In the genomic region with DNA sequence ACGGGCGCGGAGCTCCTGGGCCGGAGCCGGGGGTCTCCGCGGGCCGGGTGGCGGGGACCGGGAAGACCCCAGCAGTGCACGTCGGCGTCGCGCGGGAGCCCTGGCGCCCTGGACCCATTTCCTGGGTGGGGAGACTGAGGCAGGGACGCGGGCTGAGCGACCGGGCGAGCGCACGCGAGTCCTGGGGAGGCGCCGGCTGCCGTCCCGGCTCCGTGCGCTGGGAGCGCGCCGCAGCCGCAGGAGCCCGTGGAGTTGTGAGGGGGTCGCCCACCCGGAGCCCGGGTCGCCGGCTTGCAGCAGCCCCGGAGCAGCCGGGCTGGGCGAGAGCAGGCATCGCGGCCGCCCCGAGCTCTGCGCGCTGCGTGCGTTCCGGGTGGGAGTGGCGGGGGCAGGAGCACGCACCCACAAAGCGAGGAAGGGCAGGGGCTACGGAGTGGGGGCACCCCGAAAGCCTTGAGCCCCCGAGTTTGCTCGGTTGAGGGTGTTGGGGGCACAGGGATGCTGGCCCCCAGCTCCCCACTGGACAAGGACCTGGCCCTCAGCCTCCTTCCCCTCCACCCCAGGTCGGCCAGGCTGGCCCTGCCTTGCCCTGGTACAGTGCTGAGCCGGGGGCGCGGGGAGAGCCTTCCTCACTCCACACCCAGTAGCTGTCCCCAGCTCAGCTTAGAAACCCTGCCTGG, we compare ENCODE assay signal across 8 cellular contexts. TPM values are rescaled to one million over a fixed set of nuclear protein-coding genes. Genes with fewer than 3 reads are reported as not detected.
DNase-seq lines count a peak whose midpoint lies in the region; ATAC-seq, FAIRE-seq and TF ChIP-seq lines count a peak whose summit lies in the region.

No MANE protein-coding gene starts in this region.

- H3K79me2 ChIP-seq in keratinocyte (ENCODE audit: control insufficient read depth, insufficient read depth, low read length) = no peaks in the 10 kb centered on the region

- no peaks in the 10 kb centered on the region for H3K9me1 ChIP-seq in keratinocyte (ENCODE audit: control insufficient read depth, extremely low read depth, insufficient read depth, low read length)

- TF ChIP-seq EP300 in suprapubic skin (IDR thresholded peaks at IDR 0.05) = no peak

- H3K9ac ChIP-seq in keratinocyte (ENCODE audit: control insufficient read depth, extremely low read depth, insufficient read depth, low read length) = peak overlapping the region; percentile 41

- H3K27me3 ChIP-seq in BE2C (peaks cover 47% of the 10 kb centered on the region), keratinocyte (ENCODE audit: control insufficient read depth, extremely low read depth, insufficient read depth, low read length) (peaks cover 42% of the 10 kb centered on the region), suprapubic skin (peaks cover 68% of the 10 kb centered on the region)

- H3K4me3 ChIP-seq in BE2C (ENCODE audit: low read depth, low read length) (peak overlapping the region; percentile 19), keratinocyte (ENCODE audit: control insufficient read depth in 2 of 3, extremely low read depth in 1 of 3, insufficient read depth in 2 of 3, low read depth in 1 of 3, low read length in 3 of 3) (peak overlapping the region; percentile 25 to 51 (median 41)), suprapubic skin (peak overlapping the region; percentile 68)

- no peak overlapping the region for H2AFZ ChIP-seq in keratinocyte (ENCODE audit: control insufficient read depth, low read length)

- in situ Hi-C loops in GM13976 (cut with MboI; ENCODE audit: low sequenced_read_pairs, unreplicated experiment) = no loop called here

- TF ChIP-seq CTCF in BE2C (IDR thresholded peaks at IDR 0.05; ENCODE audit: low read depth, low read length) (no peak), keratinocyte (optimal IDR thresholded peaks at IDR 0.05 in 1 of 3, IDR thresholded peaks at IDR 0.05 in 1 of 3, conservative IDR thresholded peaks at IDR 0.05 in 1 of 3; ENCODE audit: extremely low read depth in 1 of 3, insufficient read depth in 2 of 3, low read length in 3 of 3) (no peak), suprapubic skin (IDR thresholded peaks at IDR 0.05) (no peak), GM13976 (IDR thresholded peaks at IDR 0.05; ENCODE audit: borderline replicate concordance, control extremely low read depth, extremely low read depth, insufficient read depth, missing control alignments) (no peak)

- dilution Hi-C loops in keratinocyte (cut with MboI; ENCODE audit: extremely low pct_ligation_motif_present, low sequenced_read_pairs) = no loop called here

- H3K9me3 ChIP-seq in BE2C (no peaks in the 10 kb centered on the region), keratinocyte (ENCODE audit: control insufficient read depth, low read depth, low read length) (no peaks in the 10 kb centered on the region), suprapubic skin (no peaks in the 10 kb centered on the region)

- DNase-seq in BE2C (peak; percentile 35), keratinocyte (ENCODE audit: low read depth, low spot score) (no peak), suprapubic skin (ENCODE audit: low spot score in 2 of 2) (no peak), GM13976 (ENCODE audit: low spot score) (no peak)

- H3K4me1 ChIP-seq in BE2C (no peaks in the 10 kb centered on the region), keratinocyte (ENCODE audit: control insufficient read depth, extremely low read depth, insufficient read depth, low read length) (peaks cover 8% of the 10 kb centered on the region), suprapubic skin (peaks cover 47% of the 10 kb centered on the region)

- H3K27ac ChIP-seq in angular gyrus (ENCODE audit: low read depth, low read length) = peak overlapping the region; percentile 72
- H3K27ac ChIP-seq in keratinocyte (ENCODE audit: control insufficient read depth, insufficient read depth, low read length) = no peak overlapping the region
- peak overlapping the region; percentile 14 for H3K27ac ChIP-seq in suprapubic skin

- no peak for FAIRE-seq in keratinocyte (lab: Jason Lieb, UNC)

- H3K36me3 ChIP-seq in BE2C (no peaks in the 10 kb centered on the region), keratinocyte (ENCODE audit: control insufficient read depth in 2 of 2, extremely low read depth in 1 of 2, insufficient read depth in 2 of 2, low read length in 2 of 2) (no peaks in the 10 kb centered on the region), suprapubic skin (no peaks in the 10 kb centered on the region)

- H4K20me1 ChIP-seq in keratinocyte (ENCODE audit: control insufficient read depth, extremely low read depth, insufficient read depth, low read length) = no peaks in the 10 kb centered on the region

- WGBS in suprapubic skin = no CpG with 5 or more reads among the region's 64 CpGs

- H3K4me2 ChIP-seq in keratinocyte (ENCODE audit: control insufficient read depth, extremely low read depth, insufficient read depth, low read depth, low read length) = peak overlapping the region; percentile 66

- ATAC-seq in HG02642 (IDR thresholded peaks at IDR 0.05; ENCODE audit: poor library complexity, unreplicated experiment) (peak; percentile 22), GM19452 (IDR thresholded peaks at IDR 0.05; ENCODE audit: unreplicated experiment) (no peak), GM21786 (IDR thresholded peaks at IDR 0.05; ENCODE audit: unreplicated experiment) (no peak)

- TF ChIP-seq POLR2A in suprapubic skin (IDR thresholded peaks at IDR 0.05) = no peak

RNA-seq across cellular contexts. Expression of a gene that starts 0.6 kb away (rescaled TPM):
- polyA plus RNA-seq in BE2C (2012; ENCODE audit: insufficient read depth, insufficient read length, low read depth) = 3.2 TPM
- 2.2 to 4.8 TPM (median 2.3 TPM) in 3 replicates for polyA plus RNA-seq in keratinocyte
- 1.8 TPM for polyA plus RNA-seq in keratinocyte (2011; ENCODE audit: low read depth)
- polyA plus RNA-seq in keratinocyte (2011; cell fraction: cytosol; rRNA removed) = 1.3 and 2.1 TPM in 2 replicates
- polyA plus RNA-seq in keratinocyte (2011; cell fraction: nucleus; rRNA removed) = 3.5 and 4.6 TPM in 2 replicates
- 1.2 and 2.0 TPM in 2 replicates for polyA plus RNA-seq in keratinocyte (2012; ENCODE audit: low replicate concordance)
- polyA minus RNA-seq in keratinocyte = 0.38 to 3.3 TPM (median 1.3 TPM) in 3 replicates
- polyA minus RNA-seq in keratinocyte (2011; cell fraction: cytosol; rRNA and poly(A)+ RNA removed) = 7.7 TPM
- polyA minus RNA-seq in keratinocyte (2011; cell fraction: nucleus; rRNA and poly(A)+ RNA removed) = 5.1 and 9.2 TPM in 2 replicates
- 10 to 100 TPM in 1 of 4 donors, 1 to 10 TPM in 3; 3.0 to 10.1 (median 5.6) TPM for total RNA-seq in suprapubic skin
